ENCODE assay signal across 10 cellular contexts in the genomic region with DNA sequence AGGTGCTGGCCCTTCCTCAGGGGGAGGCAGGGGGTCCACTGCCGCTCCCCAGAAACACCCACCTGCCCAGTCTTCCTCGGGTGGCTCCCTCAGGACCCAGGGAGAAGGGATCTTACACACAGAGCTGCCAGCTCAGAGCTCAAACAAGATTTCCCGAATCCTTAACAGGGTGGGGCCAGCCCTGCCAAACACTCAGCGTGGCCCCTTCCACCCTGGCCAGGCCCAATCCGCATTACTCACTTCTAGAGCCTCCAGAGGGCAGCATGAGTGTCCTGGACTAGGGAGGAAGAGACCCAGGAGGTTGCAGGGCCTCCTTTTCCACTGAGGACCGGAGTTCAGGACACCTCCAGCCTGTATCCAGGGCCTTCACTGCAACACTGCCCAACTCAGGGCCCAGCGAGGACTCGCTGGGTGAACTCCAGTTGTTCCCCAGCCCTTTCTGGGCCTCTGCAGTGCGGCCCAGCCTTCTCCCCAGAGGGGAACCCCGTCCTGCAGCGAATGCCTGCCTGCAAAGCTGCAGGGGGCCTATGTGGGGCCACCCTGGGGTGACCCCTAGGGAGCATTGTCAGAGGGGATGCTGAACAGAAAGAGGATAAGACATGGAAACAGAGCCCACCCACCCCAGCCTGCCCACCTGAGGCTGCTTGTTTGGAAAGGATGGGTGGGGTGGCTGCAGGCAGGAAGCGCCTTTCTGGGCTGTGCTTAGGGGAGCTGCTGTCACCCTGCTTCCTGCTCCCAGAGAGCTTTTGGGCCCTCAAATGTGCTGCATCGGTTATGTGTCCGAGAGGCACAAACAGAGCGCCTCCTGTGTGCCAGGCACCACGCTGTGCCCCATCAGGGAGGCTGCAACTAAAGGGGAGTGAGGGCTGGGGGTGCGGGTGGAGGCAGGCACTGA. TPM values are rescaled to one million over a fixed set of nuclear protein-coding genes. Genes with fewer than 3 reads are reported as not detected.
DNase-seq lines count a peak whose midpoint lies in the region; ATAC-seq, FAIRE-seq and TF ChIP-seq lines count a peak whose summit lies in the region.
"Had no signal": no experiment of that assay in that cellular context is flagged by ENCODE, and none has a peak within 500 bp of the region (broad histone marks: within the 10 kb centered on the region; RNA-seq: fewer than 3 reads in every experiment).

No MANE protein-coding gene starts in this region.

- peaks cover 0 to 3% of the 10 kb centered on the region in 2 experiments; a peak in 1 of 4 replicates for H3K79me2 ChIP-seq in H1 (ENCODE audit: control insufficient read depth in 1 of 2, insufficient read depth in 2 of 2, low read length in 2 of 2)

- H3K18ac ChIP-seq in H1 (ENCODE audit: extremely low read depth, low read length), result peak overlapping the region; percentile 19; the same call in 1 of the 2 replicates

- CTCF ChIA-PET in H1 (lab: Charles Lee; ENCODE audit: partially characterized antibody), result interaction anchor here (0.7 to 6.5 kb wide), 29 partner anchors 12 to 163 kb away, joined by 3 to 40 read pairs (median 4); a partner anchor contains a TSS

- no peaks in the 10 kb centered on the region for H3K9me3 Mint-ChIP-seq in neural crest cell

- TF ChIP-seq EP300 in H1 (IDR thresholded peaks at IDR 0.05; ENCODE audit: borderline replicate concordance in 1 of 2, low read depth in 2 of 2, low read length in 2 of 2) (no peak), suprapubic skin (IDR thresholded peaks at IDR 0.05) (no peak)

- H3K4me1 Mint-ChIP-seq in neural crest cell, result peaks cover 36% of the 10 kb centered on the region

- peak overlapping the region; percentile 30 to 31; a peak in 1 of 4 replicates for H3K4me2 ChIP-seq in H1 (ENCODE audit: insufficient read depth in 1 of 2, low read depth in 2 of 2, low read length in 2 of 2)
- H3K4me2 ChIP-seq: KMS-11 had no signal

- 0 out of 2 replicates have a peak, but pooled peaks cover 2% of the 10 kb centered on the region for H3K23me2 ChIP-seq in H1 (ENCODE audit: low read depth, low read length)

- no peak overlapping the region for H3K4me3 ChIP-seq in H1 (ENCODE audit: extremely low read depth in 1 of 4, insufficient read depth in 2 of 4, low read depth in 3 of 4, low read length in 4 of 4)
- no peak overlapping the region for H3K4me3 ChIP-seq in suprapubic skin

- H3K14ac ChIP-seq in H1 (ENCODE audit: insufficient read length), result no peak overlapping the region

- no peak overlapping the region; the same call in 1 of the 2 replicates for H2BK12ac ChIP-seq in H1 (ENCODE audit: low read depth, low read length)

- H4K91ac ChIP-seq in H1 (replicated peaks; ENCODE audit: insufficient read length, low read length), result no peak overlapping the region

- no peak overlapping the region for H2BK15ac ChIP-seq in H1 (ENCODE audit: low read length)

- H3K27ac ChIP-seq in H1 (ENCODE audit: low read depth, low read length) (no peak overlapping the region), suprapubic skin (no peak overlapping the region)
- H3K27ac ChIP-seq: epithelial cell of prostate, KMS-11 had no signal

- no peak overlapping the region for H2AFZ ChIP-seq in H1 (ENCODE audit: low read length)

- 65% methylated on average over 17 of the region's 17 CpGs; no CpG with 5 or more reads in 1 of the 2 experiments for WGBS in H1 (ENCODE audit: extremely low coverage in 1 of 2, insufficient coverage in 1 of 2, insufficient read length in 1 of 2, insufficient replicate concordance in 2 of 2, low coverage in 1 of 2, low lambda C conversion rate in 2 of 2, missing lambda C conversion rate in 1 of 2), 2 experiments
- WGBS in suprapubic skin, result 67% methylated on average over 14 of the region's 17 CpGs

- no peak overlapping the region for H2BK120ac ChIP-seq in H1 (replicated peaks; ENCODE audit: low read depth, low read length)

- no peak overlapping the region for H3K23ac ChIP-seq in H1 (ENCODE audit: insufficient read length)

- H4K8ac ChIP-seq in H1 (ENCODE audit: extremely low read depth, insufficient read depth, low read length), result no peak overlapping the region

- H3K27ac Mint-ChIP-seq in neural crest cell (ENCODE audit: unreplicated experiment), result no peak overlapping the region

- H3K9me3 ChIP-seq in H1 (ENCODE audit: insufficient read depth in 2 of 2, low read depth in 1 of 2, low read length in 1 of 2), result no peaks in the 10 kb centered on the region
- H3K9me3 ChIP-seq in suprapubic skin, result no peaks in the 10 kb centered on the region

- TF ChIP-seq RAD21 in H1 (IDR thresholded peaks at IDR 0.05 in 1 of 2, conservative IDR thresholded peaks at IDR 0.05 in 1 of 2; ENCODE audit: low read depth in 2 of 2, low read length in 2 of 2), result peak; percentile 38 to 54

- H3K4ac ChIP-seq in H1 (replicated peaks; ENCODE audit: insufficient read length, low read depth, low read length), result no peak overlapping the region

- H3K9ac ChIP-seq in H1 (replicated peaks in 1 of 4; ENCODE audit: extremely low read depth in 1 of 4, low read depth in 3 of 4, low read length in 3 of 4), result no peak overlapping the region
- H3K9ac ChIP-seq: KMS-11 had no signal

- peak in 2 of 3 experiments; percentile 15 to 51; a peak in 2 of 4 replicates for TF ChIP-seq CTCF in H1 (IDR thresholded peaks at IDR 0.05; ENCODE audit: control extremely low read depth in 1 of 3, insufficient read depth in 1 of 3, low read depth in 1 of 3, low read length in 3 of 3)
- TF ChIP-seq CTCF in neural crest cell (conservative IDR thresholded peaks at IDR 0.05), result peak; percentile 46
- TF ChIP-seq CTCF in suprapubic skin (IDR thresholded peaks at IDR 0.05), result no peak

- peak; percentile 74 for DNase-seq in G401 (ENCODE audit: low spot score)
- DNase-seq in NCI-H226, result peak; percentile 84
- DNase-seq in H1 (ENCODE audit: low read depth in 1 of 2, low spot score in 2 of 2), result no peak
- no peak for DNase-seq in neural crest cell (ENCODE audit: low read depth, low spot score)
- DNase-seq in middle frontal gyrus (ENCODE audit: extremely low spot score, low spot score), result no peak
- DNase-seq in suprapubic skin (ENCODE audit: low spot score in 2 of 2), result no peak

- H3K4me1 ChIP-seq in H1 (replicated peaks in 1 of 4; ENCODE audit: control insufficient read depth in 3 of 4, insufficient read depth in 4 of 4, low read length in 3 of 4), result peaks cover 11 to 51% (median 37%) of the 10 kb centered on the region in 4 experiments
- H3K4me1 ChIP-seq in suprapubic skin, result peaks cover 20% of the 10 kb centered on the region

- H3K56ac ChIP-seq in H1 (replicated peaks; ENCODE audit: insufficient read length, low read depth, low read length), result no peak overlapping the region

- peak overlapping the region; percentile 48; the same call in 1 of the 2 replicates for H2AK5ac ChIP-seq in H1 (ENCODE audit: low read depth, low read length)

- peaks cover 4% of the 10 kb centered on the region for H3K27me3 Mint-ChIP-seq in neural crest cell (ENCODE audit: low read depth)

- H2BK20ac ChIP-seq in H1 (ENCODE audit: low read length), result 0 out of 2 replicates have a peak overlapping the region, but pooled peaks have one; percentile 48

- H3K79me1 ChIP-seq in H1 (ENCODE audit: low read depth, low read length), result peaks cover 16% of the 10 kb centered on the region

- H3K27me3 ChIP-seq in H1 (replicated peaks in 1 of 4; ENCODE audit: control insufficient read depth in 3 of 4, extremely low read depth in 1 of 4, insufficient read depth in 3 of 4, low read length in 3 of 4) (no peaks in the 10 kb centered on the region), suprapubic skin (no peaks in the 10 kb centered on the region)

- no peak overlapping the region for H2BK5ac ChIP-seq in H1 (ENCODE audit: low read depth, low read length)

- no peak overlapping the region for H4K5ac ChIP-seq in H1 (ENCODE audit: insufficient read length, low read depth, low read length)

- POLR2A ChIA-PET in H1 (lab: Charles Lee; ENCODE audit: partially characterized antibody), result interaction anchor here (0.7 to 1.4 kb wide), 5 partner anchors 9 to 79 kb away, joined by 3 to 5 read pairs (median 3); a partner anchor contains a TSS

- TF ChIP-seq POLR2A in H1 (IDR thresholded peaks at IDR 0.05; ENCODE audit: control extremely low read depth in 1 of 2, low read depth in 2 of 2, low read length in 2 of 2) (no peak), suprapubic skin (IDR thresholded peaks at IDR 0.05) (no peak)

- H3K36me3 ChIP-seq in H1 (ENCODE audit: control insufficient read depth in 2 of 4, insufficient read depth in 4 of 4, low read length in 3 of 4), result no peaks in the 10 kb centered on the region
- peaks cover 4% of the 10 kb centered on the region for H3K36me3 ChIP-seq in suprapubic skin

- no peaks in the 10 kb centered on the region for H3K36me3 Mint-ChIP-seq in neural crest cell (ENCODE audit: low read depth)

- H4K20me1 ChIP-seq in H1 (replicated peaks in 1 of 2; ENCODE audit: control insufficient read depth in 1 of 2, insufficient read depth in 2 of 2, low read length in 2 of 2), result no peaks in the 10 kb centered on the region

- no peak for FAIRE-seq in H1 (lab: Jason Lieb, UNC)

- ATAC-seq in HG02798 (IDR thresholded peaks at IDR 0.05; ENCODE audit: poor library complexity, unreplicated experiment) (no peak), HG03196 (IDR thresholded peaks at IDR 0.05; ENCODE audit: unreplicated experiment) (no peak)

- in situ Hi-C loops in G401 (cut with HindIII; ENCODE audit: low sequenced_read_pairs), result no loop called here

- no peak overlapping the region for H3K4me3 Mint-ChIP-seq in neural crest cell

RNA-seq across cellular contexts. Expression of a gene that starts 43.8 kb away (rescaled TPM):
- total RNA-seq in G401 (2014; rRNA removed; shearing (Covaris generic)), result 5.9 and 16.7 TPM in 2 replicates
- 81.9 and 82.7 TPM in 2 replicates for total RNA-seq in H1 (2021; fragmentation: NEBNext Ultra II Directional; extraction: Animal tissue kit (Norgen Biotek cat#: 25700))
- polyA plus RNA-seq in H1 (2011; rRNA removed), result 10.7 and 14.7 TPM in 2 replicates
- 12.5 TPM for polyA plus RNA-seq in H1 (2011; cell fraction: cytosol; rRNA removed)
- 15.2 TPM for polyA plus RNA-seq in H1 (2011; cell fraction: nucleus; rRNA removed)
- polyA plus RNA-seq in H1 (2012, experiment 1 of 2), result 52.2 to 103 TPM (median 60.4 TPM) in 4 replicates
- polyA plus RNA-seq in H1 (2012, experiment 2 of 2), result 62.7 TPM
- 53.6 TPM for polyA plus RNA-seq in H1 (2013, experiment 1 of 2)
- 57.8 TPM for polyA plus RNA-seq in H1 (2013, experiment 2 of 2)
- polyA minus RNA-seq in H1 (2011; rRNA and poly(A)+ RNA removed), result 17.0 and 27.3 TPM in 2 replicates
- polyA minus RNA-seq in H1 (2011; cell fraction: cytosol; rRNA and poly(A)+ RNA removed), result 37.3 TPM
- 21.9 TPM for polyA minus RNA-seq in H1 (2011; cell fraction: nucleus; rRNA and poly(A)+ RNA removed)
- 69.6 and 71.8 TPM in 2 replicates for total RNA-seq in neural crest cell
- 10 to 100 TPM; 23.4 to 66.3 (median 39.0) TPM for total RNA-seq in suprapubic skin

RNA-seq across cellular contexts. Expression of a gene that starts 44.4 kb away (rescaled TPM):
- total RNA-seq in G401 (2014; rRNA removed; shearing (Covaris generic)), result 43.7 and 54.9 TPM in 2 replicates
- 60.1 and 64.0 TPM in 2 replicates for total RNA-seq in H1 (2021; fragmentation: NEBNext Ultra II Directional; extraction: Animal tissue kit (Norgen Biotek cat#: 25700))
- 16.0 and 24.0 TPM in 2 replicates for polyA plus RNA-seq in H1 (2011; rRNA removed)
- polyA plus RNA-seq in H1 (2011; cell fraction: cytosol; rRNA removed), result 25.0 TPM
- polyA plus RNA-seq in H1 (2011; cell fraction: nucleus; rRNA removed), result 18.3 TPM
- polyA plus RNA-seq in H1 (2012, experiment 1 of 2), result 33.2 to 61.8 TPM (median 36.0 TPM) in 4 replicates
- polyA plus RNA-seq in H1 (2012, experiment 2 of 2), result 7.7 TPM
- 42.9 TPM for polyA plus RNA-seq in H1 (2013, experiment 1 of 2)
- polyA plus RNA-seq in H1 (2013, experiment 2 of 2), result 46.9 TPM
- polyA minus RNA-seq in H1 (2011; rRNA and poly(A)+ RNA removed), result 44.8 and 60.0 TPM in 2 replicates
- polyA minus RNA-seq in H1 (2011; cell fraction: cytosol; rRNA and poly(A)+ RNA removed), result 33.7 TPM
- polyA minus RNA-seq in H1 (2011; cell fraction: nucleus; rRNA and poly(A)+ RNA removed), result 68.5 TPM
- total RNA-seq in neural crest cell (33.1 and 36.1 TPM in 2 replicates), suprapubic skin (10 to 100 TPM; 50.2 to 57.5 (median 54.8) TPM)

Comparison
In these comparisons a context has a peak if more than half of its experiments do, and no peak if none do; other contexts are left out.
1. DNase-seq: peak in G401 (single experiment) and NCI-H226 (single experiment); none in H1 (0 of 2), neural crest cell (single experiment), middle frontal gyrus (single experiment) and suprapubic skin (0 of 2).
2. CTCF ChIP-seq: peak in H1 (2 of 3) and neural crest cell (single experiment); none in suprapubic skin (0 of 2).